Comparison of ENCODE assay signal across 13 cellular contexts in genomic region chr2:129934044-129934822, GRCh38. TPM values are rescaled to one million over a fixed set of nuclear protein-coding genes. Genes with fewer than 3 reads are reported as not detected.
A peak's percentile ranks its signal among the peaks of the same experiment; 100 is the strongest.
DNase-seq lines count a peak whose midpoint lies in the region; ATAC-seq and TF ChIP-seq lines count a peak whose summit lies in the region.
"Had no signal": no experiment of that assay in that cellular context is flagged by ENCODE, and none has a peak within 500 bp of the region (broad histone marks: within the 10 kb centered on the region; RNA-seq: fewer than 3 reads in every experiment).

No MANE protein-coding gene starts in this region.

- H3K27ac Mint-ChIP-seq in Caco-2 (ENCODE audit: unreplicated experiment) = peak overlapping the region; percentile 70
- H3K27ac Mint-ChIP-seq: activated T-helper 1 cell treated with anti-CD3 and anti-CD28 coated beads, Interleukin-12 subunit alpha, Interleukin-12 subunit beta, Interleukin-2, Interleukin-4 antibody, amounts not matched to agents 30 ng/mL and 10 ng/mL and 1 ng/mL, durations not matched to agents 14 hours and 24 hours and 36 hours had no signal

- H3K4me1 ChIP-seq in Caco-2 (peaks cover 13% of the 10 kb centered on the region), right cardiac atrium (ENCODE audit: control insufficient read depth, insufficient read depth, low read length) (no peaks in the 10 kb centered on the region), Peyer's patch (no peaks in the 10 kb centered on the region)

- WGBS in right cardiac atrium = 5% methylated on average over 41 of the region's 41 CpGs

- intact Hi-C loops in Caco-2 (cut with micrococcal nuclease; ENCODE audit: unreplicated experiment) = no loop called here
- intact Hi-C loops in right cardiac atrium (cut with DNase I) = no loop called here

- no peaks in the 10 kb centered on the region for H3K36me3 Mint-ChIP-seq in Caco-2 (ENCODE audit: insufficient read depth, unreplicated experiment)

- H3K27me3 ChIP-seq in Caco-2 (replicated peaks; ENCODE audit: control insufficient read depth, insufficient read depth, low read length) (no peaks in the 10 kb centered on the region), right cardiac atrium (ENCODE audit: control insufficient read depth, insufficient read depth) (no peaks in the 10 kb centered on the region), Peyer's patch (no peaks in the 10 kb centered on the region)

- no peaks in the 10 kb centered on the region for H3K9me3 Mint-ChIP-seq in Caco-2 (ENCODE audit: unreplicated experiment)
- H3K9me3 Mint-ChIP-seq: activated T-helper 1 cell treated with anti-CD3 and anti-CD28 coated beads, Interleukin-12 subunit alpha, Interleukin-12 subunit beta, Interleukin-2, Interleukin-4 antibody, amounts not matched to agents 30 ng/mL and 10 ng/mL and 1 ng/mL, durations not matched to agents 14 hours and 24 hours and 36 hours had no signal

- no peaks in the 10 kb centered on the region for H3K36me3 ChIP-seq in Caco-2 (ENCODE audit: control insufficient read depth, insufficient read depth, low read length)
- H3K36me3 ChIP-seq in Peyer's patch = no peaks in the 10 kb centered on the region

- POLR2A ChIA-PET in Caco-2 (lab: Charles Lee) = no interaction called here

- H3K27ac ChIP-seq in right cardiac atrium (ENCODE audit: low read length) (no peak overlapping the region), Peyer's patch (no peak overlapping the region)

- no peak for DNase-seq in Caco-2
- peak; percentile 45 for DNase-seq in RPMI7951 (ENCODE audit: low read depth)
- no peak for DNase-seq in right cardiac atrium
- peak; percentile 31 for DNase-seq in retina
- no peak for DNase-seq in activated T-cell treated with anti-CD3 and anti-CD28 coated beads, Interleukin-2, amount 50 U/mL, for 48 hours
- no peak for DNase-seq in Peyer's patch
- DNase-seq: central memory CD4-positive, alpha-beta T cell; DMS153; erythroblast; stimulated activated naive CD4-positive, alpha-beta T cell had no signal

- TF ChIP-seq CTCF in Caco-2 (IDR thresholded peaks at IDR 0.05; ENCODE audit: insufficient read depth in 1 of 2, low read depth in 1 of 2, low read length in 1 of 2, severe bottlenecking in 1 of 2, unreplicated experiment in 1 of 2) (no peak), Peyer's patch (IDR thresholded peaks at IDR 0.05) (no peak)

- ATAC-seq in right cardiac atrium (peak; percentile 19 to 53), HG03439 (IDR thresholded peaks at IDR 0.05; ENCODE audit: unreplicated experiment) (no peak), GM21526 (IDR thresholded peaks at IDR 0.05; ENCODE audit: low FRiP score, unreplicated experiment) (no peak)

- H3K9me3 ChIP-seq in Caco-2 (no peaks in the 10 kb centered on the region), right cardiac atrium (ENCODE audit: control insufficient read depth, low read length) (no peaks in the 10 kb centered on the region), Peyer's patch (no peaks in the 10 kb centered on the region)

- H3K4me3 Mint-ChIP-seq in Caco-2 (ENCODE audit: unreplicated experiment) = no peak overlapping the region
- H3K4me3 Mint-ChIP-seq: activated T-helper 1 cell treated with anti-CD3 and anti-CD28 coated beads, Interleukin-12 subunit alpha, Interleukin-12 subunit beta, Interleukin-2, Interleukin-4 antibody, amounts not matched to agents 30 ng/mL and 10 ng/mL and 1 ng/mL, durations not matched to agents 14 hours and 24 hours and 36 hours had no signal

- no TSS peak for BruUV-seq in Caco-2 (replicated peaks; lab: Mats Ljungman, UMichigan)

- CTCF ChIA-PET in Caco-2 (lab: Charles Lee) = no interaction called here

- no peaks in the 10 kb centered on the region for H3K27me3 Mint-ChIP-seq in Caco-2 (ENCODE audit: insufficient read depth, unreplicated experiment)

- H3K4me1 Mint-ChIP-seq in Caco-2 (ENCODE audit: low read depth, unreplicated experiment) = peaks cover 17% of the 10 kb centered on the region

- no peak overlapping the region for H3K4me3 ChIP-seq in Caco-2 (ENCODE audit: low read depth, low read length)
- H3K4me3 ChIP-seq in right cardiac atrium (ENCODE audit: low read length) = no peak overlapping the region
- H3K4me3 ChIP-seq in Peyer's patch = no peak overlapping the region

- TF ChIP-seq POLR2A in Peyer's patch (IDR thresholded peaks at IDR 0.05) = no peak

RNA-seq across cellular contexts. Expression of gene RAB6C, which starts 45.2 kb away (rescaled TPM):
- total RNA-seq in Caco-2 (2022) (not detected in 2 replicates), right cardiac atrium (under 1 TPM in 1 of 4 donors, not detected in 3; 0.14 TPM), Peyer's patch (not detected)
- not detected in 2 replicates for total RNA-seq in RPMI7951 (2014; rRNA removed; shearing (Covaris generic))
- polyA plus RNA-seq in right cardiac atrium = 0.07 TPM
- total RNA-seq: activated T-helper 1 cell treated with anti-CD3 and anti-CD28 coated beads, Interleukin-12 subunit alpha, Interleukin-12 subunit beta, Interleukin-2, Interleukin-4 antibody, amounts not matched to agents 30 ng/mL and 10 ng/mL and 1 ng/mL, durations not matched to agents 14 hours and 24 hours and 36 hours had no signal

Comparison
In these comparisons a context has a peak if more than half of its experiments do, and no peak if none do; other contexts are left out.
1. DNase-seq: peak in RPMI7951 (single experiment) and retina (single experiment); none in Caco-2 (0 of 2), right cardiac atrium (0 of 3), activated T-cell treated with anti-CD3 and anti-CD28 coated beads, Interleukin-2, amount 50 U/mL, for 48 hours (0 of 2) and Peyer's patch (0 of 3).
2. ATAC-seq: peak in right cardiac atrium (2 of 2); none in HG03439 (single experiment) and GM21526 (single experiment).